14 cellular contexts compared by ENCODE assay signal in the genomic region with DNA sequence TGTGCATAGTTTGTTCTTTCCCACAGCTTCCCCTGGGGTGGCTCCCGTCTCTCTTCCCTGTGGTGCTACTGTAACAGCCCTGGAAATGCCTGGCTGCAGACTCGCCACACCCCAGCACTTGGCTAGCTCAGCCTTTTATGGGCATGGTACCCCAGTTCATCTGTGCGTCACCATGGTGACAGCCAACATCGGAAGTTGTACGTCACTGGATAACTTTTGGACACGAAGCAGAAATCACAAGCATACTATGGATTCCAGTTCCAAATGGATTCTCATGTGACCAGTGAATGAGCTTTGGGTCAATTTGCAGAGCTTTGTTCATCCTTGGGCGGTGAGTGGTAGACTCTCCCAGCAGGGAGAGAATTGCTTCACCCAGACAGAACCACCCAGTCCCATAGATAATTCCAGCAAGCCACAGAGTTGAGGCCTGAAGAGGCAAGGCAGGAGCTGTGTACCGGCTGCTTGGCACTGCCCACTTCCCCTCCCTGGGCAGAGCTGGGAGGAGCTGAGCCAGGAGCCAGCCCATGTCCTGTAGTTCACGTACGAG. TPM values are rescaled to one million over a fixed set of nuclear protein-coding genes. Genes with fewer than 3 reads are reported as not detected.
DNase-seq lines count a peak whose midpoint lies in the region; ATAC-seq and TF ChIP-seq lines count a peak whose summit lies in the region.
"Had no signal": no experiment of that assay in that cellular context is flagged by ENCODE, and none has a peak within 500 bp of the region (broad histone marks: within the 10 kb centered on the region; RNA-seq: fewer than 3 reads in every experiment).

No MANE protein-coding gene starts in this region.

- no peaks in the 10 kb centered on the region for H3K9me3 Mint-ChIP-seq in chondrocyte (ENCODE audit: low read depth)
- H3K9me3 Mint-ChIP-seq: CD8-positive, alpha-beta memory T cell; stimulated activated memory B cell treated with anti-CD40 and anti-IgM and Interleukin-4, amounts not matched to agents 10 μg/mL and 1 μg/mL and 100 μg/mL, for 72 hours had no signal

- H3K27ac Mint-ChIP-seq in chondrocyte (ENCODE audit: unreplicated experiment), result peak overlapping the region; percentile 99
- H3K27ac Mint-ChIP-seq: CD8-positive, alpha-beta memory T cell; progenitor cell of endocrine pancreas; stimulated activated memory B cell treated with anti-CD40 and anti-IgM and Interleukin-4, amounts not matched to agents 10 μg/mL and 1 μg/mL and 100 μg/mL, for 72 hours had no signal

- H3K36me3 ChIP-seq in rectal smooth muscle tissue (ENCODE audit: control insufficient read depth, insufficient read depth, low read length) (peaks cover 4% of the 10 kb centered on the region), PC-3 (ENCODE audit: low read depth, low read length) (no peaks in the 10 kb centered on the region; the same call in 1 of the 2 replicates)
- H3K36me3 ChIP-seq: MG63 had no signal

- WGBS in right cardiac atrium, result 22% methylated on average over 10 of the region's 10 CpGs

- no peak overlapping the region for H3K9ac ChIP-seq in rectal smooth muscle tissue (ENCODE audit: low read length)
- H3K9ac ChIP-seq in PC-3 (ENCODE audit: low read length), result no peak overlapping the region

- H3K4me1 ChIP-seq in right cardiac atrium (ENCODE audit: control insufficient read depth, insufficient read depth, low read length), result peaks cover 21% of the 10 kb centered on the region
- H3K4me1 ChIP-seq in rectal smooth muscle tissue (ENCODE audit: control insufficient read depth, insufficient read depth, low read length), result peaks cover 48% of the 10 kb centered on the region
- H3K4me1 ChIP-seq in PC-3 (ENCODE audit: insufficient read depth, low read length), result no peaks in the 10 kb centered on the region

- no peaks in the 10 kb centered on the region for H3K27me3 Mint-ChIP-seq in chondrocyte (ENCODE audit: low read depth)
- H3K27me3 Mint-ChIP-seq: progenitor cell of endocrine pancreas had no signal

- H3K4me3 Mint-ChIP-seq in chondrocyte (ENCODE audit: unreplicated experiment), result peak overlapping the region; percentile 15
- H3K4me3 Mint-ChIP-seq: CD8-positive, alpha-beta memory T cell; stimulated activated memory B cell treated with anti-CD40 and anti-IgM and Interleukin-4, amounts not matched to agents 10 μg/mL and 1 μg/mL and 100 μg/mL, for 72 hours had no signal

- H3K27me3 ChIP-seq in right cardiac atrium (ENCODE audit: control insufficient read depth, insufficient read depth) (no peaks in the 10 kb centered on the region), rectal smooth muscle tissue (ENCODE audit: control insufficient read depth, insufficient read depth, low read length) (no peaks in the 10 kb centered on the region), PC-3 (ENCODE audit: low read length) (no peaks in the 10 kb centered on the region)
- H3K27me3 ChIP-seq: MG63 had no signal

- H3K4me3 ChIP-seq in right cardiac atrium (ENCODE audit: low read length) (no peak overlapping the region), rectal smooth muscle tissue (ENCODE audit: low read length) (no peak overlapping the region), PC-3 (ENCODE audit: low read length) (no peak overlapping the region)
- H3K4me3 ChIP-seq: MG63 had no signal

- DNase-seq in AG20443 (ENCODE audit: low spot score) (peak; percentile 94), chondrocyte (ENCODE audit: low spot score) (no peak), right cardiac atrium (peak; percentile 88 to 94 (median 92)), PC-3 (no peak), HuH-7.5 (ENCODE audit: low spot score) (no peak), hippocampal formation (lab: John Stamatoyannopoulos, UW) (no peak)
- DNase-seq: CD8-positive, alpha-beta memory T cell; foreskin melanocyte; MG63 had no signal

- POLR2A ChIA-PET in PC-3 (lab: Charles Lee; ENCODE audit: unreplicated experiment), result no interaction called here

- no peaks in the 10 kb centered on the region for H3K79me2 ChIP-seq in PC-3 (ENCODE audit: low read length)

- no peaks in the 10 kb centered on the region for H3K9me2 ChIP-seq in PC-3 (replicated peaks; ENCODE audit: low read length)

- H3K27ac ChIP-seq in right cardiac atrium (ENCODE audit: low read length), result peak overlapping the region; percentile 92
- H3K27ac ChIP-seq in rectal smooth muscle tissue (ENCODE audit: low read depth, low read length), result peak overlapping the region; percentile 92
- H3K27ac ChIP-seq in PC-3 (ENCODE audit: low read length), result no peak overlapping the region
- H3K27ac ChIP-seq: VCaP had no signal

- no peak for TF ChIP-seq CTCF in chondrocyte (IDR thresholded peaks at IDR 0.05)
- no peak for TF ChIP-seq CTCF in PC-3 (conservative IDR thresholded peaks at IDR 0.05; ENCODE audit: low read depth, low read length)

- BruUV-seq in PC-3 (replicated peaks; lab: Mats Ljungman, UMichigan), result no TSS peak

- ATAC-seq in right cardiac atrium (peak; percentile 93 to 94), HG02973 (IDR thresholded peaks at IDR 0.05; ENCODE audit: unreplicated experiment) (no peak), PC-3 (no peak)
- ATAC-seq: stimulated activated memory B cell treated with anti-CD40 and anti-IgM and Interleukin-4, amounts not matched to agents 10 μg/mL and 1 μg/mL and 100 μg/mL, for 72 hours had no signal

- H3K4me1 Mint-ChIP-seq in chondrocyte (ENCODE audit: low read depth), result peaks cover 87% of the 10 kb centered on the region
- H3K4me1 Mint-ChIP-seq: CD8-positive, alpha-beta memory T cell; stimulated activated memory B cell treated with anti-CD40 and anti-IgM and Interleukin-4, amounts not matched to agents 10 μg/mL and 1 μg/mL and 100 μg/mL, for 72 hours had no signal

- no peaks in the 10 kb centered on the region for H3F3A ChIP-seq in PC-3 (ENCODE audit: low read length, unreplicated experiment)

- no peak overlapping the region for H2AFZ ChIP-seq in PC-3 (ENCODE audit: low read length)

- H3K9me3 ChIP-seq in right cardiac atrium (ENCODE audit: control insufficient read depth, low read length), result no peaks in the 10 kb centered on the region
- H3K9me3 ChIP-seq in PC-3 (ENCODE audit: low read length), result no peaks in the 10 kb centered on the region
- H3K9me3 ChIP-seq: MG63 had no signal

- H4K20me1 ChIP-seq in PC-3 (ENCODE audit: low read length), result no peaks in the 10 kb centered on the region

- H3K4me2 ChIP-seq in PC-3 (ENCODE audit: low read length), result no peak overlapping the region

- peaks cover 35% of the 10 kb centered on the region for H3K36me3 Mint-ChIP-seq in chondrocyte (ENCODE audit: low read depth)
- H3K36me3 Mint-ChIP-seq: CD8-positive, alpha-beta memory T cell; stimulated activated memory B cell treated with anti-CD40 and anti-IgM and Interleukin-4, amounts not matched to agents 10 μg/mL and 1 μg/mL and 100 μg/mL, for 72 hours had no signal

- CTCF ChIA-PET in PC-3 (lab: Charles Lee), result no interaction called here

- intact Hi-C loops in right cardiac atrium (cut with DNase I) (no loop called here), PC-3 (cut with micrococcal nuclease) (no loop called here)

RNA-seq across cellular contexts. Expression of gene COL4A2, which starts 54.4 kb away (rescaled TPM):
- total RNA-seq in chondrocyte (1,370 to 2,411 TPM (median 2,366 TPM) in 3 replicates), right cardiac atrium (100 to 1,000 TPM in 3 of 4 donors, 10 to 100 TPM in 1; 84.7 to 268 (median 123) TPM), PC-3 (2014; rRNA removed) (74.5 and 127 TPM in 2 replicates)
- 101 TPM for polyA plus RNA-seq in right cardiac atrium
- total RNA-seq: CD8-positive, alpha-beta memory T cell had no signal
- polyA plus RNA-seq: CD8-positive, alpha-beta memory T cell had no signal

RNA-seq across cellular contexts. Expression of gene COL4A1, which starts 54.5 kb away (rescaled TPM):
- total RNA-seq in chondrocyte (2,319 to 5,210 TPM (median 5,209 TPM) in 3 replicates), right cardiac atrium (100 to 1,000 TPM in 3 of 4 donors, 10 to 100 TPM in 1; 91.9 to 267 (median 118) TPM), PC-3 (2014; rRNA removed) (35.7 and 48.7 TPM in 2 replicates)
- polyA plus RNA-seq in right cardiac atrium, result 69.8 TPM
- total RNA-seq: CD8-positive, alpha-beta memory T cell had no signal
- polyA plus RNA-seq: CD8-positive, alpha-beta memory T cell had no signal

Comparison
In these comparisons a context has a peak if more than half of its experiments do, and no peak if none do; other contexts are left out.
1. DNase-seq: peak in AG20443 (single experiment) and right cardiac atrium (3 of 3); none in chondrocyte (single experiment), PC-3 (single experiment), HuH-7.5 (single experiment) and hippocampal formation (0 of 2).
2. ATAC-seq: peak in right cardiac atrium (2 of 2); none in HG02973 (single experiment) and PC-3 (single experiment).